Comparison of ENCODE assay signal across 8 cellular contexts in genomic region chr7:129958643-129959479, GRCh38. TPM values are rescaled to one million over a fixed set of nuclear protein-coding genes. Genes with fewer than 3 reads are reported as not detected.
DNase-seq lines count a peak whose midpoint lies in the region.

No MANE protein-coding gene starts in this region.

- H3K9me3 ChIP-seq in CD8-positive, alpha-beta memory T cell (ENCODE audit: low read length): no peaks in the 10 kb centered on the region
- H3K9me3 ChIP-seq in duodenal mucosa (ENCODE audit: control insufficient read depth in 1 of 2, low read length in 2 of 2): no peaks in the 10 kb centered on the region
- no peaks in the 10 kb centered on the region for H3K9me3 ChIP-seq in mucosa of rectum (ENCODE audit: control insufficient read depth in 2 of 2, low read length in 2 of 2)

- H3K4me1 ChIP-seq in CD8-positive, alpha-beta memory T cell (ENCODE audit: insufficient read depth, low read length): no peaks in the 10 kb centered on the region
- H3K4me1 ChIP-seq in duodenal mucosa (ENCODE audit: control insufficient read depth in 1 of 2, insufficient read depth in 2 of 2, low read length in 2 of 2): peaks cover 8 to 12% of the 10 kb centered on the region in 2 donors
- H3K4me1 ChIP-seq in mucosa of rectum (ENCODE audit: control insufficient read depth in 2 of 2, insufficient read depth in 2 of 2, low read length in 2 of 2): peaks cover 5 to 12% of the 10 kb centered on the region in 2 donors

- no peak for DNase-seq in CD8-positive, alpha-beta memory T cell
- DNase-seq in NCI-H226 (peak; percentile 99), COLO829 (ENCODE audit: low spot score) (no peak), NCI-H748 (lab: John Stamatoyannopoulos, UW; ENCODE audit: unreplicated experiment) (no peak), NCI-H2107 treated with DMSO at 0.1 percent for 48 hours (lab: John Stamatoyannopoulos, UW; ENCODE audit: unreplicated experiment) (no peak), Ammon's horn (ENCODE audit: low spot score) (no peak)

- H3K4me3 Mint-ChIP-seq in CD8-positive, alpha-beta memory T cell: no peak overlapping the region

- peak overlapping the region in 2 of 8 donors; percentile 28 to 35 for H3K27ac Mint-ChIP-seq in CD8-positive, alpha-beta memory T cell

- H3K36me3 Mint-ChIP-seq in CD8-positive, alpha-beta memory T cell: no peaks in the 10 kb centered on the region

- POLR2A ChIA-PET in CD8-positive, alpha-beta memory T cell (lab: Charles Lee): no interaction called here

- peak overlapping the region; percentile 78 for H3K27ac ChIP-seq in CD8-positive, alpha-beta memory T cell (ENCODE audit: low read depth, low read length)
- H3K27ac ChIP-seq in duodenal mucosa (ENCODE audit: low read depth, low read length) (no peak overlapping the region), mucosa of rectum (ENCODE audit: low read depth in 2 of 2, low read length in 2 of 2) (peak overlapping the region; percentile 38 to 59)

- H3K27me3 Mint-ChIP-seq in CD8-positive, alpha-beta memory T cell: peaks cover 0 to 2% of the 10 kb centered on the region in 2 donors

- H3K4me3 ChIP-seq in CD8-positive, alpha-beta memory T cell (ENCODE audit: low read length): no peak overlapping the region
- H3K4me3 ChIP-seq in duodenal mucosa (ENCODE audit: low read depth in 1 of 2, low read length in 2 of 2): no peak overlapping the region
- H3K4me3 ChIP-seq in mucosa of rectum (ENCODE audit: low read length in 2 of 2): no peak overlapping the region

- H3K9ac ChIP-seq in duodenal mucosa (ENCODE audit: low read depth in 1 of 2, low read length in 2 of 2) (peak overlapping the region; percentile 14 to 24), mucosa of rectum (ENCODE audit: low read depth in 1 of 2, low read length in 2 of 2) (peak overlapping the region in 1 of 2 donors; percentile 48)

- no peaks in the 10 kb centered on the region for H3K9me3 Mint-ChIP-seq in CD8-positive, alpha-beta memory T cell

- CTCF ChIA-PET in CD8-positive, alpha-beta memory T cell (lab: Charles Lee): interaction anchor here (1.0 to 1.2 kb wide), 2 partner anchors 25 to 133 kb away, joined by 3 to 5 read pairs; no protein-coding TSS in a partner anchor

- H3K36me3 ChIP-seq in CD8-positive, alpha-beta memory T cell (ENCODE audit: insufficient read depth, low read length): no peaks in the 10 kb centered on the region
- H3K36me3 ChIP-seq in duodenal mucosa (ENCODE audit: control insufficient read depth in 1 of 2, insufficient read depth in 2 of 2, low read length in 2 of 2): no peaks in the 10 kb centered on the region
- H3K36me3 ChIP-seq in mucosa of rectum (ENCODE audit: control insufficient read depth in 2 of 2, insufficient read depth in 2 of 2, low read length in 2 of 2): no peaks in the 10 kb centered on the region

- H3K4me1 Mint-ChIP-seq in CD8-positive, alpha-beta memory T cell: no peaks in the 10 kb centered on the region

- H3K27me3 ChIP-seq in CD8-positive, alpha-beta memory T cell (ENCODE audit: insufficient read depth, low read length, poor library complexity, severe bottlenecking): no peaks in the 10 kb centered on the region
- H3K27me3 ChIP-seq in duodenal mucosa (ENCODE audit: control insufficient read depth in 1 of 2, insufficient read depth in 2 of 2, low read length in 2 of 2) (no peaks in the 10 kb centered on the region), mucosa of rectum (ENCODE audit: control insufficient read depth in 2 of 2, insufficient read depth in 2 of 2, low read length in 2 of 2) (no peaks in the 10 kb centered on the region)

RNA-seq across cellular contexts. Expression of gene UBE2H, which starts 6.1 kb away (rescaled TPM):
- total RNA-seq in CD8-positive, alpha-beta memory T cell: 10 to 100 TPM; 15.3 to 21.5 TPM
- 45.2 TPM for polyA plus RNA-seq in CD8-positive, alpha-beta memory T cell
